In genomic region chr17:77365584-77366186, GRCh38 we compare ENCODE assay signal across 8 cellular contexts.
DNase-seq lines count a peak whose midpoint lies in the region; ATAC-seq and TF ChIP-seq lines count a peak whose summit lies in the region.
"Had no signal": no experiment of that assay in that cellular context is flagged by ENCODE, and none has a peak within 500 bp of the region (broad histone marks: within the 10 kb centered on the region; RNA-seq: fewer than 3 reads in every experiment).

No MANE protein-coding gene starts in this region.

- peaks cover 20% of the 10 kb centered on the region for H3K4me1 Mint-ChIP-seq in mesothelial cell of epicardium

- no peaks in the 10 kb centered on the region for H3K36me3 Mint-ChIP-seq in mesothelial cell of epicardium
- H3K36me3 Mint-ChIP-seq: naive B cell had no signal

- no peaks in the 10 kb centered on the region for H3K27me3 Mint-ChIP-seq in mesothelial cell of epicardium (ENCODE audit: low read depth)

- no peaks in the 10 kb centered on the region for H3K9me3 Mint-ChIP-seq in mesothelial cell of epicardium
- H3K9me3 Mint-ChIP-seq: naive B cell had no signal

- H3K4me3 Mint-ChIP-seq in mesothelial cell of epicardium, result no peak overlapping the region

- no peak for ATAC-seq in HG03095 (IDR thresholded peaks at IDR 0.05; ENCODE audit: unreplicated experiment)

- H3K27ac Mint-ChIP-seq in mesothelial cell of epicardium, result no peak overlapping the region

- DNase-seq in H4 (ENCODE audit: low spot score), result peak; percentile 96
- peak; percentile 80 for DNase-seq in NCI-H345 treated with DMSO at 0.1 percent for 48 hours (lab: John Stamatoyannopoulos, UW; ENCODE audit: unreplicated experiment)
- peak; percentile 80 for DNase-seq in choroid plexus epithelial cell (ENCODE audit: low read depth)
- peak; percentile 67 for DNase-seq in mucosa of gallbladder (ENCODE audit: low spot score)
- DNase-seq in mesothelial cell of epicardium (ENCODE audit: low spot score in 2 of 2, unreplicated experiment in 2 of 2), result no peak
- no peak for DNase-seq in NCI-H226
- DNase-seq: naive B cell had no signal

- H3K4me3 ChIP-seq in choroid plexus epithelial cell (ENCODE audit: low read depth, low read length), result no peak overlapping the region

- TF ChIP-seq CTCF in choroid plexus epithelial cell (conservative IDR thresholded peaks at IDR 0.05; ENCODE audit: low read depth, low read length), result no peak
- no peak for TF ChIP-seq CTCF in mesothelial cell of epicardium (IDR thresholded peaks at IDR 0.05; ENCODE audit: unreplicated experiment)

Comparison
In these comparisons a context has a peak if more than half of its experiments do, and no peak if none do; other contexts are left out.
1. DNase-seq: peak in H4 (single experiment), NCI-H345 treated with DMSO at 0.1 percent for 48 hours (single experiment), choroid plexus epithelial cell (single experiment) and mucosa of gallbladder (single experiment); none in mesothelial cell of epicardium (0 of 2) and NCI-H226 (single experiment).